ENCODE assay signal across 1 cellular context in the genomic region with DNA sequence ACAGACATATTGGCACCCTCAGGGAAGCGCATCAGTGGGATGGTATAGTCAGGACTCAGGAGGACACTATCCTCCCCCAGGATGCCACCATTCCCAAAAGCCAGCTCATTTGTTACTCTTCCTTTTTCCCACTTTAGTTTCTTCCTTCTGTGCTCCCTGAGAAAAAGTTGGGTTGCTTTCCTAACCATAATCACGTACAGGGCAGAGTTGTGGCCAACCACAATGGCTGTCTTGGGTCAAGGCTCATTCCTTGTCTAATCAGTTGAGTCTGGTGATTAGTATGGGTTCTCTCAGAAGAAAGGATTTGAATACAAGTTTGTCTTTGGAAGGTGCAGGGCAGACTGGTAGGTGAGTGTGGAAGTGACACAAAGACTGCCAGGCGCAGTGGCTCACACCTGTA.
TF ChIP-seq lines count a peak whose summit lies in the region.

No MANE protein-coding gene starts in this region.

TF ChIP-seq in HepG2, 621 proteins besides CTCF, POLR2A, EP300 and RAD21:
- TF ChIP-seq ZNF138 (CRISPR knock-in tag; IDR thresholded peaks at IDR 0.05; ENCODE audit: low read depth) (no peak), JARID2 (CRISPR knock-in tag; IDR thresholded peaks at IDR 0.05; ENCODE audit: insufficient replicate concordance) (no peak), RFX3 (CRISPR knock-in tag; IDR thresholded peaks at IDR 0.05) (no peak), ZBTB34 (CRISPR knock-in tag; IDR thresholded peaks at IDR 0.05) (no peak), SMC3 (IDR thresholded peaks at IDR 0.05; ENCODE audit: low read length) (no peak), POLR2AphosphoS2 (IDR thresholded peaks at IDR 0.05; ENCODE audit: low read depth, low read length) (no peak), IKZF5 (CRISPR knock-in tag; IDR thresholded peaks at IDR 0.05) (no peak), ZNF788 (CRISPR knock-in tag; IDR thresholded peaks at IDR 0.05; ENCODE audit: borderline replicate concordance) (no peak), ZNF850 (CRISPR knock-in tag; conservative IDR thresholded peaks at IDR 0.05) (no peak), NAIF1 (CRISPR knock-in tag; IDR thresholded peaks at IDR 0.05; ENCODE audit: borderline replicate concordance) (no peak), CENPT (CRISPR knock-in tag; IDR thresholded peaks at IDR 0.05; ENCODE audit: low read depth) (no peak), RFX1 (IDR thresholded peaks at IDR 0.05) (no peak), RNF2 (conservative IDR thresholded peaks at IDR 0.05; ENCODE audit: low read depth) (no peak), CCAR2 (optimal IDR thresholded peaks at IDR 0.05; ENCODE audit: low read depth, low read length) (no peak), ZBTB40 (IDR thresholded peaks at IDR 0.05) (no peak), ZBTB40 (CRISPR knock-in tag; IDR thresholded peaks at IDR 0.05) (no peak), SETDB1 (CRISPR knock-in tag; IDR thresholded peaks at IDR 0.05; ENCODE audit: borderline replicate concordance) (no peak), KLF13 (CRISPR knock-in tag; IDR thresholded peaks at IDR 0.05) (no peak)
- TF ChIP-seq, protein P1, sequence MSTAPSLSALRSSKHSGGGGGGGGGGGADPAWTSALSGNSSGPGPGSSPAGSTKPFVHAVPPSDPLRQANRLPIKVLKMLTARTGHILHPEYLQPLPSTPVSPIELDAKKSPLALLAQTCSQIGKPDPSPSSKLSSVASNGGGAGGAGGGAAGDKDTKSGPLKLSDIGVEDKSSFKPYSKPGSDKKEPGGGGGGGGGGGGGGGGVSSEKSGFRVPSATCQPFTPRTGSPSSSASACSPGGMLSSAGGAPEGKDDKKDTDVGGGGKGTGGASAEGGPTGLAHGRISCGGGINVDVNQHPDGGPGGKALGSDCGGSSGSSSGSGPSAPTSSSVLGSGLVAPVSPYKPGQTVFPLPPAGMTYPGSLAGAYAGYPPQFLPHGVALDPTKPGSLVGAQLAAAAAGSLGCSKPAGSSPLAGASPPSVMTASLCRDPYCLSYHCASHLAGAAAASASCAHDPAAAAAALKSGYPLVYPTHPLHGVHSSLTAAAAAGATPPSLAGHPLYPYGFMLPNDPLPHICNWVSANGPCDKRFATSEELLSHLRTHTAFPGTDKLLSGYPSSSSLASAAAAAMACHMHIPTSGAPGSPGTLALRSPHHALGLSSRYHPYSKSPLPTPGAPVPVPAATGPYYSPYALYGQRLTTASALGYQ (CRISPR knock-in tag; IDR thresholded peaks at IDR 0.05): no peak
